14 cellular contexts compared by ENCODE assay signal in genomic region chr1:24319962-24320361, GRCh38. TPM values are rescaled to one million over a fixed set of nuclear protein-coding genes. Genes with fewer than 3 reads are reported as not detected.
DNase-seq lines count a peak whose midpoint lies in the region; ATAC-seq, FAIRE-seq and TF ChIP-seq lines count a peak whose summit lies in the region.
"Had no signal": no experiment of that assay in that cellular context is flagged by ENCODE, and none has a peak within 500 bp of the region (broad histone marks: within the 10 kb centered on the region; RNA-seq: fewer than 3 reads in every experiment).

No MANE protein-coding gene starts in this region.

- peaks cover 50% of the 10 kb centered on the region for H3K27me3 Mint-ChIP-seq in CD4-positive, alpha-beta T cell
- peaks cover 45% of the 10 kb centered on the region for H3K27me3 Mint-ChIP-seq in stimulated activated memory B cell treated with anti-CD40 and anti-IgM and Interleukin-4, amounts not matched to agents 10 μg/mL and 1 μg/mL and 100 μg/mL, for 72 hours

- H3K4me3 ChIP-seq in HUES6 (ENCODE audit: low read depth, low read length): peak overlapping the region; percentile 64
- peak overlapping the region in 2 of 3 donors; percentile 34 to 46 for H3K4me3 ChIP-seq in breast epithelium
- no peak overlapping the region for H3K4me3 ChIP-seq in mucosa of stomach (ENCODE audit: low read length)
- H3K4me3 ChIP-seq: SJSA1 had no signal

- H3K9ac ChIP-seq in HUES6 (ENCODE audit: low read length) (peak overlapping the region; percentile 91), mucosa of stomach (ENCODE audit: low read length) (peak overlapping the region; percentile 32)

- no peaks in the 10 kb centered on the region for H3K36me3 ChIP-seq in HUES6 (ENCODE audit: control insufficient read depth, insufficient read depth, low read length)
- H3K36me3 ChIP-seq in breast epithelium: no peaks in the 10 kb centered on the region
- H3K36me3 ChIP-seq in mucosa of stomach (ENCODE audit: control insufficient read depth, insufficient read depth, low read length): no peaks in the 10 kb centered on the region
- H3K36me3 ChIP-seq: SJSA1 had no signal

- no peak for ATAC-seq in CD4-positive, alpha-beta T cell (ENCODE audit: poor library complexity)
- no peak for ATAC-seq in GM18873 (IDR thresholded peaks at IDR 0.05; ENCODE audit: low FRiP score, unreplicated experiment)
- ATAC-seq in stimulated activated memory B cell treated with anti-CD40 and anti-IgM and Interleukin-4, amounts not matched to agents 10 μg/mL and 1 μg/mL and 100 μg/mL, for 72 hours: no peak
- ATAC-seq: activated CD8-positive, alpha-beta memory T cell treated with anti-CD3 and anti-CD28 coated beads, Interleukin-2, amount 10 ng/mL, durations not matched to agents 7 days and 5 days; stimulated activated naive B cell treated with anti-CD40 and anti-IgM and Interleukin-4, amounts not matched to agents 10 μg/mL and 1 μg/mL and 100 μg/mL, for 72 hours had no signal

- intact Hi-C loops in CD4-positive, alpha-beta T cell (cut with DNase I, micrococcal nuclease): loop anchor here in 1 of 2 experiments (5.0 kb wide), 1 partner anchor 72 kb away; no protein-coding TSS in a partner anchor
- intact Hi-C loops in breast epithelium (cut with DNase I; ENCODE audit: low total_unique reads): no loop called here

- POLR2A ChIA-PET in CD4-positive, alpha-beta T cell (lab: Charles Lee): interaction anchor here (0.6 to 1.1 kb wide), 2 partner anchors 19 to 95 kb away, joined by 3 to 4 read pairs; partner anchors contain the start of gene NIPAL3

- TF ChIP-seq POLR2A in breast epithelium (IDR thresholded peaks at IDR 0.05): no peak

- CTCF ChIA-PET in CD4-positive, alpha-beta T cell (lab: Charles Lee): interaction anchor here (1.2 to 3.1 kb wide), 2 partner anchors 11 to 71 kb away, joined by 3 to 10 read pairs; no protein-coding TSS in a partner anchor

- peak overlapping the region; percentile 65 for H3K4me3 Mint-ChIP-seq in CD4-positive, alpha-beta T cell
- H3K4me3 Mint-ChIP-seq in stimulated activated memory B cell treated with anti-CD40 and anti-IgM and Interleukin-4, amounts not matched to agents 10 μg/mL and 1 μg/mL and 100 μg/mL, for 72 hours: no peak overlapping the region

- peaks cover 58% of the 10 kb centered on the region for H3K4me1 ChIP-seq in HUES6 (ENCODE audit: control insufficient read depth, insufficient read depth, low read length)
- H3K4me1 ChIP-seq in breast epithelium: peaks cover 10 to 23% of the 10 kb centered on the region in 2 donors
- peaks cover 47% of the 10 kb centered on the region for H3K4me1 ChIP-seq in mucosa of stomach (ENCODE audit: control insufficient read depth, insufficient read depth, low read length)

- H3K27ac ChIP-seq in CD4-positive, alpha-beta T cell (ENCODE audit: low read depth, low read length): no peak overlapping the region
- H3K27ac ChIP-seq in HUES6 (ENCODE audit: low read depth, low read length) (no peak overlapping the region), breast epithelium (peak overlapping the region; percentile 67 to 68)
- H3K27ac ChIP-seq: SJSA1 had no signal

- no peak for DNase-seq in CD4-positive, alpha-beta T cell
- DNase-seq in breast epithelium (ENCODE audit: low spot score in 2 of 2) (no peak), GM13977 (ENCODE audit: low spot score) (no peak), HTR-8/SVneo (ENCODE audit: insufficient read length, low spot score) (no peak)
- DNase-seq: activated CD8-positive, alpha-beta memory T cell treated with anti-CD3 and anti-CD28 coated beads, Interleukin-2, amount 10 ng/mL, durations not matched to agents 7 days and 5 days; Karpas-422; stimulated activated CD4-positive, alpha-beta T cell treated with anti-CD3 and anti-CD28 coated beads, Interleukin-2, amount 100 ng/mL, for 48 hours; stimulated activated naive B cell treated with anti-CD40 and anti-IgM and Interleukin-4, amounts not matched to agents 10 μg/mL and 1 μg/mL and 100 μg/mL, for 72 hours had no signal

- no peak for TF ChIP-seq CTCF in CD4-positive, alpha-beta T cell (IDR thresholded peaks at IDR 0.05)
- TF ChIP-seq CTCF in breast epithelium (IDR thresholded peaks at IDR 0.05) (no peak), GM13977 (IDR thresholded peaks at IDR 0.05; ENCODE audit: extremely low read depth, insufficient read depth, missing control alignments) (no peak)

- H3K4me1 Mint-ChIP-seq in CD4-positive, alpha-beta T cell (ENCODE audit: low read depth): peaks cover 56% of the 10 kb centered on the region
- peaks cover 42% of the 10 kb centered on the region for H3K4me1 Mint-ChIP-seq in stimulated activated memory B cell treated with anti-CD40 and anti-IgM and Interleukin-4, amounts not matched to agents 10 μg/mL and 1 μg/mL and 100 μg/mL, for 72 hours

- H3K9me3 Mint-ChIP-seq in CD4-positive, alpha-beta T cell: no peaks in the 10 kb centered on the region
- H3K9me3 Mint-ChIP-seq in stimulated activated memory B cell treated with anti-CD40 and anti-IgM and Interleukin-4, amounts not matched to agents 10 μg/mL and 1 μg/mL and 100 μg/mL, for 72 hours: no peaks in the 10 kb centered on the region
- H3K9me3 Mint-ChIP-seq: stimulated activated naive B cell treated with anti-CD40 and anti-IgM and Interleukin-4, amounts not matched to agents 10 μg/mL and 1 μg/mL and 100 μg/mL, for 72 hours had no signal

- H3K27ac Mint-ChIP-seq in CD4-positive, alpha-beta T cell: no peak overlapping the region
- no peak overlapping the region for H3K27ac Mint-ChIP-seq in stimulated activated memory B cell treated with anti-CD40 and anti-IgM and Interleukin-4, amounts not matched to agents 10 μg/mL and 1 μg/mL and 100 μg/mL, for 72 hours
- H3K27ac Mint-ChIP-seq: activated CD8-positive, alpha-beta memory T cell treated with anti-CD3 and anti-CD28 coated beads, Interleukin-2, amount 10 ng/mL, durations not matched to agents 7 days and 5 days; stimulated activated naive B cell treated with anti-CD40 and anti-IgM and Interleukin-4, amounts not matched to agents 10 μg/mL and 1 μg/mL and 100 μg/mL, for 72 hours had no signal

- FAIRE-seq in HTR-8/SVneo (lab: Jason Lieb, UNC): no peak

- H3K36me3 Mint-ChIP-seq in CD4-positive, alpha-beta T cell (ENCODE audit: low read depth): no peaks in the 10 kb centered on the region
- H3K36me3 Mint-ChIP-seq in stimulated activated memory B cell treated with anti-CD40 and anti-IgM and Interleukin-4, amounts not matched to agents 10 μg/mL and 1 μg/mL and 100 μg/mL, for 72 hours: no peaks in the 10 kb centered on the region
- H3K36me3 Mint-ChIP-seq: stimulated activated naive B cell treated with anti-CD40 and anti-IgM and Interleukin-4, amounts not matched to agents 10 μg/mL and 1 μg/mL and 100 μg/mL, for 72 hours had no signal

- in situ Hi-C loops in GM13977 (cut with MboI; ENCODE audit: low pct_unique_long_range_greater_than_20kb, low sequenced_read_pairs, unreplicated experiment): no loop called here

- H3K9me3 ChIP-seq in CD4-positive, alpha-beta T cell (ENCODE audit: control insufficient read depth, low read length): no peaks in the 10 kb centered on the region
- H3K9me3 ChIP-seq in HUES6 (ENCODE audit: control insufficient read depth, insufficient read depth, low read depth, low read length) (no peaks in the 10 kb centered on the region), breast epithelium (no peaks in the 10 kb centered on the region), mucosa of stomach (ENCODE audit: control insufficient read depth, low read length) (no peaks in the 10 kb centered on the region)
- H3K9me3 ChIP-seq: SJSA1 had no signal

- H3K27me3 ChIP-seq in CD4-positive, alpha-beta T cell (ENCODE audit: control insufficient read depth, insufficient read depth, low read length): peaks cover 40% of the 10 kb centered on the region
- peaks cover 32% of the 10 kb centered on the region for H3K27me3 ChIP-seq in HUES6 (ENCODE audit: control insufficient read depth, insufficient read depth, low read length)
- H3K27me3 ChIP-seq in breast epithelium: no peaks in the 10 kb centered on the region
- no peaks in the 10 kb centered on the region for H3K27me3 ChIP-seq in mucosa of stomach (ENCODE audit: control insufficient read depth, insufficient read depth, low read length)
- H3K27me3 ChIP-seq: SJSA1 had no signal

RNA-seq across cellular contexts. Expression of gene GRHL3, which starts 0.8 kb away (rescaled TPM):
- not detected for total RNA-seq in CD4-positive, alpha-beta T cell
- 1 to 10 TPM in 1 of 3 donors, under 1 TPM in 1, not detected in 1; 0.98 to 4.0 TPM for total RNA-seq in breast epithelium
- total RNA-seq: mononuclear cell, SJSA1 had no signal

Comparison
In these comparisons a context has a peak if more than half of its experiments do, and no peak if none do; other contexts are left out.
1. H3K27ac ChIP-seq: peak in breast epithelium (2 of 2); none in CD4-positive, alpha-beta T cell (single experiment) and HUES6 (single experiment).